Comparison of ENCODE assay signal across 1 cellular context in genomic region chr2:25794544-25795276, GRCh38.
TF ChIP-seq lines count a peak whose summit lies in the region.

No MANE protein-coding gene starts in this region.

TF ChIP-seq in GM12878, 131 proteins besides CTCF, POLR2A, EP300 and RAD21 (continued from another document and continues in another):
- TF ChIP-seq, protein P1, sequence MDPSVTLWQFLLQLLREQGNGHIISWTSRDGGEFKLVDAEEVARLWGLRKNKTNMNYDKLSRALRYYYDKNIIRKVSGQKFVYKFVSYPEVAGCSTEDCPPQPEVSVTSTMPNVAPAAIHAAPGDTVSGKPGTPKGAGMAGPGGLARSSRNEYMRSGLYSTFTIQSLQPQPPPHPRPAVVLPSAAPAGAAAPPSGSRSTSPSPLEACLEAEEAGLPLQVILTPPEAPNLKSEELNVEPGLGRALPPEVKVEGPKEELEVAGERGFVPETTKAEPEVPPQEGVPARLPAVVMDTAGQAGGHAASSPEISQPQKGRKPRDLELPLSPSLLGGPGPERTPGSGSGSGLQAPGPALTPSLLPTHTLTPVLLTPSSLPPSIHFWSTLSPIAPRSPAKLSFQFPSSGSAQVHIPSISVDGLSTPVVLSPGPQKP (IDR thresholded peaks at IDR 0.05; ENCODE audit: low read depth, low read length) = no peak
- TF ChIP-seq, protein P2, sequence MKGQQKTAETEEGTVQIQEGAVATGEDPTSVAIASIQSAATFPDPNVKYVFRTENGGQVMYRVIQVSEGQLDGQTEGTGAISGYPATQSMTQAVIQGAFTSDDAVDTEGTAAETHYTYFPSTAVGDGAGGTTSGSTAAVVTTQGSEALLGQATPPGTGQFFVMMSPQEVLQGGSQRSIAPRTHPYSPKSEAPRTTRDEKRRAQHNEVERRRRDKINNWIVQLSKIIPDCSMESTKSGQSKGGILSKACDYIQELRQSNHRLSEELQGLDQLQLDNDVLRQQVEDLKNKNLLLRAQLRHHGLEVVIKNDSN (IDR thresholded peaks at IDR 0.05; ENCODE audit: borderline replicate concordance, extremely low read length, insufficient read depth, low read depth, low read length) = no peak
- TF ChIP-seq CHD1 (IDR thresholded peaks at IDR 0.05; ENCODE audit: low read depth, low read length) = no peak
- no peak for TF ChIP-seq MYC (IDR thresholded peaks at IDR 0.05; ENCODE audit: insufficient read depth, insufficient read length, insufficient replicate concordance, low read length, severe bottlenecking)
- no peak; a peak in 1 of 4 replicates for TF ChIP-seq CEBPB (IDR thresholded peaks at IDR 0.05; ENCODE audit: borderline replicate concordance in 1 of 2, low read depth in 2 of 2, low read length in 2 of 2)
- TF ChIP-seq, protein P3, sequence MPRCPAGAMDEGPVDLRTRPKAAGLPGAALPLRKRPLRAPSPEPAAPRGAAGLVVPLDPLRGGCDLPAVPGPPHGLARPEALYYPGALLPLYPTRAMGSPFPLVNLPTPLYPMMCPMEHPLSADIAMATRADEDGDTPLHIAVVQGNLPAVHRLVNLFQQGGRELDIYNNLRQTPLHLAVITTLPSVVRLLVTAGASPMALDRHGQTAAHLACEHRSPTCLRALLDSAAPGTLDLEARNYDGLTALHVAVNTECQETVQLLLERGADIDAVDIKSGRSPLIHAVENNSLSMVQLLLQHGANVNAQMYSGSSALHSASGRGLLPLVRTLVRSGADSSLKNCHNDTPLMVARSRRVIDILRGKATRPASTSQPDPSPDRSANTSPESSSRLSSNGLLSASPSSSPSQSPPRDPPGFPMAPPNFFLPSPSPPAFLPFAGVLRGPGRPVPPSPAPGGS (IDR thresholded peaks at IDR 0.05; ENCODE audit: borderline replicate concordance, insufficient read depth, low read depth, low read length, poor library complexity, severe bottlenecking) = no peak
- TF ChIP-seq NR2C1 (IDR thresholded peaks at IDR 0.05) = no peak
- TF ChIP-seq IKZF1 (conservative IDR thresholded peaks at IDR 0.05) = no peak
- no peak for TF ChIP-seq CREB1 (IDR thresholded peaks at IDR 0.05; ENCODE audit: low read depth)
- peak; percentile 68 for TF ChIP-seq SPI1 (IDR thresholded peaks at IDR 0.05; ENCODE audit: borderline replicate concordance, insufficient read depth, low read depth, low read length)
- TF ChIP-seq ZBTB33 (IDR thresholded peaks at IDR 0.05) = no peak
- TF ChIP-seq ATF2 (IDR thresholded peaks at IDR 0.05; ENCODE audit: low read length) = peak; percentile 57; the same call in 1 of the 2 replicates
- no peak for TF ChIP-seq PKNOX1 (IDR thresholded peaks at IDR 0.05)
- TF ChIP-seq NFIC (IDR thresholded peaks at IDR 0.05; ENCODE audit: low read depth, low read length) = peak; percentile 62
- peak; percentile 98 for TF ChIP-seq CUX1 (IDR thresholded peaks at IDR 0.05; ENCODE audit: insufficient replicate concordance, low read depth, low read length)
- no peak for TF ChIP-seq TCF12 (IDR thresholded peaks at IDR 0.05; ENCODE audit: low read depth, low read length)
- no peak for TF ChIP-seq MEF2B (IDR thresholded peaks at IDR 0.05; ENCODE audit: partially characterized antibody, poor library complexity, severe bottlenecking)
- TF ChIP-seq MEF2A (IDR thresholded peaks at IDR 0.05; ENCODE audit: insufficient read depth, low read depth, low read length) = no peak
- no peak for TF ChIP-seq ZBED1 (IDR thresholded peaks at IDR 0.05; ENCODE audit: borderline replicate concordance)
- TF ChIP-seq JUNB (IDR thresholded peaks at IDR 0.05) = peak; percentile 67
- no peak for TF ChIP-seq TCF3 (IDR thresholded peaks at IDR 0.05; ENCODE audit: borderline replicate concordance, insufficient read depth, low read depth, low read length)
- TF ChIP-seq PML (IDR thresholded peaks at IDR 0.05; ENCODE audit: low read length) = no peak
- no peak for TF ChIP-seq REST (IDR thresholded peaks at IDR 0.05; ENCODE audit: low read depth, low read length)
- TF ChIP-seq KDM1A (IDR thresholded peaks at IDR 0.05; ENCODE audit: borderline replicate concordance) = no peak
- TF ChIP-seq HSF1 (IDR thresholded peaks at IDR 0.05; ENCODE audit: low read depth, low read length) = no peak
- TF ChIP-seq, protein P4, sequence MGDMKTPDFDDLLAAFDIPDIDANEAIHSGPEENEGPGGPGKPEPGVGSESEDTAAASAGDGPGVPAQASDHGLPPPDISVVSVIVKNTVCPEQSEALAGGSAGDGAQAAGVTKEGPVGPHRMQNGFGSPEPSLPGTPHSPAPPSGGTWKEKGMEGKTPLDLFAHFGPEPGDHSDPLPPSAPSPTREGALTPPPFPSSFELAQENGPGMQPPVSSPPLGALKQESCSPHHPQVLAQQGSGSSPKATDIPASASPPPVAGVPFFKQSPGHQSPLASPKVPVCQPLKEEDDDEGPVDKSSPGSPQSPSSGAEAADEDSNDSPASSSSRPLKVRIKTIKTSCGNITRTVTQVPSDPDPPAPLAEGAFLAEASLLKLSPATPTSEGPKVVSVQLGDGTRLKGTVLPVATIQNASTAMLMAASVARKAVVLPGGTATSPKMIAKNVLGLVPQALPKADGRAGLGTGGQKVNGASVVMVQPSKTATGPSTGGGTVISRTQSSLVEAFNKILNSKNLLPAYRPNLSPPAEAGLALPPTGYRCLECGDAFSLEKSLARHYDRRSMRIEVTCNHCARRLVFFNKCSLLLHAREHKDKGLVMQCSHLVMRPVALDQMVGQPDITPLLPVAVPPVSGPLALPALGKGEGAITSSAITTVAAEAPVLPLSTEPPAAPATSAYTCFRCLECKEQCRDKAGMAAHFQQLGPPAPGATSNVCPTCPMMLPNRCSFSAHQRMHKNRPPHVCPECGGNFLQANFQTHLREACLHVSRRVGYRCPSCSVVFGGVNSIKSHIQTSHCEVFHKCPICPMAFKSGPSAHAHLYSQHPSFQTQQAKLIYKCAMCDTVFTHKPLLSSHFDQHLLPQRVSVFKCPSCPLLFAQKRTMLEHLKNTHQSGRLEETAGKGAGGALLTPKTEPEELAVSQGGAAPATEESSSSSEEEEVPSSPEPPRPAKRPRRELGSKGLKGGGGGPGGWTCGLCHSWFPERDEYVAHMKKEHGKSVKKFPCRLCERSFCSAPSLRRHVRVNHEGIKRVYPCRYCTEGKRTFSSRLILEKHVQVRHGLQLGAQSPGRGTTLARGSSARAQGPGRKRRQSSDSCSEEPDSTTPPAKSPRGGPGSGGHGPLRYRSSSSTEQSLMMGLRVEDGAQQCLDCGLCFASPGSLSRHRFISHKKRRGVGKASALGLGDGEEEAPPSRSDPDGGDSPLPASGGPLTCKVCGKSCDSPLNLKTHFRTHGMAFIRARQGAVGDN (IDR thresholded peaks at IDR 0.05) = no peak
- no peak for TF ChIP-seq ETV6 (conservative IDR thresholded peaks at IDR 0.05 in 1 of 2, IDR thresholded peaks at IDR 0.05 in 1 of 2; ENCODE audit: borderline replicate concordance in 1 of 2, low read depth in 1 of 2)
- no peak for TF ChIP-seq NBN (IDR thresholded peaks at IDR 0.05)
- no peak for TF ChIP-seq MTA3 (IDR thresholded peaks at IDR 0.05; ENCODE audit: borderline replicate concordance, low read length)
- TF ChIP-seq STAT3 (IDR thresholded peaks at IDR 0.05; ENCODE audit: low read depth, low read length) = no peak
- TF ChIP-seq CBFB (IDR thresholded peaks at IDR 0.05; ENCODE audit: low read depth) = no peak
- no peak for TF ChIP-seq RBBP5 (conservative IDR thresholded peaks at IDR 0.05)
